ENCODE assay signal across 8 cellular contexts in the genomic region with DNA sequence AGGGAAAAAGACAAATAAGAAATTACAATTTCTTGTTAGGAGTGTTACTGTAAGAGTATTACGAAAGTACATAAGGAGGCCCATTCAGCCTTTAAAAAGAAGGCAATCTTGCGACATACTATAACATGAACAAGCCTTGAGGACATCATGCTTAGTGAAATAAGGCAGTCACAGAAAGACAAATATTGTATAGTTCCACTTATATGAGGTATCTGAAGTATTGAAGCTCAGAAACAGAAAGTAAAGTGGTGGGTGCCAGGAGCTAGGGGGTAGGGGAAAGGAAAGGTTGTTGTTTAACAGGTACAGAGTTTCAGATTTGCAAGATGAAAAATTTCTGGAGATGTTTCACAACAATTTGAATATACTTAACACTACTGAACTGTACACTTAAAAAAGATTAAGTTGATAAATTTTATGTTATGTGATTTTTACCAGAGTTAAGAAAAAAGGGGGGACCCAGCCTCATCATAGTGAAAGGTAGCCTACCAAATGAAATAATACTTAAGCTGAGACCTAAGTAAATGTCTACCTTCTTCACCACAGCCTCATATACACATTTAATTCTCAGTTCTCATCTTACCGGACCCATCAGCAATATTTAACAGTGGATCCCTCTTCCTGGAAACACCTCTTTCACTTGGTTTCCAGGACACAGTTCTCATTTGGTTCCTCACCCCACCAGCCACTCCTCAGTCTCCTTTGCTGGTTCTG. TPM values are rescaled to one million over a fixed set of nuclear protein-coding genes. Genes with fewer than 3 reads are reported as not detected.
DNase-seq lines count a peak whose midpoint lies in the region; ATAC-seq and TF ChIP-seq lines count a peak whose summit lies in the region.

No MANE protein-coding gene starts in this region.

- H3K4me1 ChIP-seq in mesenchymal stem cell (ENCODE audit: control insufficient read depth, insufficient read depth, low read depth, low read length) (no peaks in the 10 kb centered on the region), thyroid gland (peaks cover 0 to 3% of the 10 kb centered on the region in 2 donors)

- H2AFZ ChIP-seq in mesenchymal stem cell (ENCODE audit: low read depth, low read length): no peak overlapping the region

- H3K18ac ChIP-seq in mesenchymal stem cell (ENCODE audit: low read depth in 1 of 2, low read length in 2 of 2): peak overlapping the region; percentile 49 to 81

- H4K8ac ChIP-seq in mesenchymal stem cell (ENCODE audit: low read length): peak overlapping the region; percentile 49

- H3K36me3 ChIP-seq in mesenchymal stem cell (ENCODE audit: control insufficient read depth in 1 of 2, insufficient read depth in 2 of 2, low read depth in 1 of 2, low read length in 2 of 2): peaks cover 3 to 13% of the 10 kb centered on the region in 2 experiments
- H3K36me3 ChIP-seq in thyroid gland: no peaks in the 10 kb centered on the region

- intact Hi-C loops in thyroid gland (cut with DNase I): no loop called here

- no peak overlapping the region for H3K4ac ChIP-seq in mesenchymal stem cell (ENCODE audit: low read depth in 1 of 2, low read length in 2 of 2)

- H3K27me3 ChIP-seq in mesenchymal stem cell (ENCODE audit: control insufficient read depth in 1 of 2, insufficient read depth in 1 of 2, low read length in 2 of 2) (no peaks in the 10 kb centered on the region), thyroid gland (no peaks in the 10 kb centered on the region)

- peak overlapping the region in 1 of 2 experiments; percentile 60 for H3K23ac ChIP-seq in mesenchymal stem cell (ENCODE audit: low read length in 2 of 2)

- 96% methylated on average over 1 of the region's 3 CpGs for WGBS in mesenchymal stem cell
- WGBS in thyroid gland, 2 donors: 94 to 95% methylated on average over 3 of the region's 3 CpGs

- H3K4me3 ChIP-seq in mesenchymal stem cell (ENCODE audit: insufficient read depth in 1 of 2, low read depth in 1 of 2, low read length in 2 of 2) (no peak overlapping the region), thyroid gland (replicated peaks in 1 of 3) (no peak overlapping the region)

- H3K27ac ChIP-seq in mesenchymal stem cell (ENCODE audit: low read length, poor library complexity, severe bottlenecking) (no peak overlapping the region), thyroid gland (no peak overlapping the region)

- TF ChIP-seq POLR2A in thyroid gland (IDR thresholded peaks at IDR 0.05): no peak

- peak overlapping the region; percentile 42 to 63 for H2BK12ac ChIP-seq in mesenchymal stem cell (ENCODE audit: low read length in 2 of 2)

- no peak overlapping the region for H2BK5ac ChIP-seq in mesenchymal stem cell (ENCODE audit: low read depth, low read length, poor library complexity, severe bottlenecking)

- H2BK15ac ChIP-seq in mesenchymal stem cell (ENCODE audit: low read depth, poor library complexity, severe bottlenecking): no peak overlapping the region

- peaks cover 23% of the 10 kb centered on the region for H3K79me1 ChIP-seq in mesenchymal stem cell (replicated peaks; ENCODE audit: low read length, poor library complexity, severe bottlenecking)

- no peak overlapping the region for H3K9ac ChIP-seq in mesenchymal stem cell (ENCODE audit: low read length)

- TF ChIP-seq CTCF in thyroid gland (IDR thresholded peaks at IDR 0.05): no peak

- no peak overlapping the region for H2AK5ac ChIP-seq in mesenchymal stem cell (ENCODE audit: low read length, severe bottlenecking)

- H3K4me2 ChIP-seq in mesenchymal stem cell (ENCODE audit: low read length, poor library complexity, severe bottlenecking): no peak overlapping the region

- H3K9me3 ChIP-seq in mesenchymal stem cell (ENCODE audit: control insufficient read depth, low read length): no peaks in the 10 kb centered on the region
- no peaks in the 10 kb centered on the region for H3K9me3 ChIP-seq in thyroid gland

- DNase-seq in SKM-1 treated with dmso at 0.1 percent for 144 hours (lab: John Stamatoyannopoulos, UW; ENCODE audit: unreplicated experiment) (peak; percentile 61), mesenchymal stem cell (peak; percentile 78), thyroid gland (no peak)

- peak; percentile 80 for ATAC-seq in GM18498 (IDR thresholded peaks at IDR 0.05; ENCODE audit: unreplicated experiment)
- peak; percentile 50 for ATAC-seq in HG02623 (IDR thresholded peaks at IDR 0.05; ENCODE audit: unreplicated experiment)
- no peak for ATAC-seq in GM21529 (IDR thresholded peaks at IDR 0.05; ENCODE audit: unreplicated experiment)
- no peak for ATAC-seq in GM21526 (IDR thresholded peaks at IDR 0.05; ENCODE audit: low FRiP score, unreplicated experiment)
- ATAC-seq in HG03342 (IDR thresholded peaks at IDR 0.05; ENCODE audit: unreplicated experiment): no peak

- no peak overlapping the region for H4K91ac ChIP-seq in mesenchymal stem cell (ENCODE audit: low read length)

- no peak overlapping the region for H3K14ac ChIP-seq in mesenchymal stem cell (ENCODE audit: low read length in 2 of 2)

- no peak overlapping the region for H2BK120ac ChIP-seq in mesenchymal stem cell (ENCODE audit: low read depth, low read length)

RNA-seq across cellular contexts. Expression of gene USP24, which starts 19.5 kb away (rescaled TPM):
- polyA plus RNA-seq in mesenchymal stem cell (2013, experiment 1 of 2): 14.4 TPM
- polyA plus RNA-seq in mesenchymal stem cell (2013, experiment 2 of 2): 13.3 TPM
- total RNA-seq in thyroid gland: 10 to 100 TPM; 38.5 to 74.6 (median 43.4) TPM

Comparison
In these comparisons a context has a peak if more than half of its experiments do, and no peak if none do; other contexts are left out.
1. ATAC-seq: peak in GM18498 (single experiment) and HG02623 (single experiment); none in GM21529 (single experiment), GM21526 (single experiment) and HG03342 (single experiment).
2. DNase-seq: peak in SKM-1 treated with dmso at 0.1 percent for 144 hours (single experiment) and mesenchymal stem cell (single experiment); none in thyroid gland (0 of 2).